ENCODE assay signal across 17 cellular contexts in the genomic region with DNA sequence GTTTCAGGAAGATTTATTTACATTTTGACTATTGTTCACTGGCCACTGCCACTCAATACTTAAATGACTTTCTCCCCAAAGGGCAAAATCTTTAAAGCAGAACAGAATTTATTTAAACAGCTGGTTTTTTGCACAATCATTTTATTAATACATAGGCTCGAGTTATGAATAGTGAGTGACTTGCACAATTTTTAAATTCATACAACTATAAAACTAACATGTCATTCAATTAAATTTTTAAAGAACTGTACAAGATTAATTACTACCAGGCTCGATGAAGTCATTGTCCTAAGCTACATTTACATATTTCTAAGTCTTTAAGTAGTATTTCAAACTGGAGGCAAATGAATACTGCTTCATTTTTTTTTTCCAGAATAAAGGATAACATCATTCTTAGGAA.
DNase-seq lines count a peak whose midpoint lies in the region; ATAC-seq, FAIRE-seq and TF ChIP-seq lines count a peak whose summit lies in the region.
"Had no signal": no experiment of that assay in that cellular context is flagged by ENCODE, and none has a peak within 500 bp of the region (broad histone marks: within the 10 kb centered on the region; RNA-seq: fewer than 3 reads in every experiment).

No MANE protein-coding gene starts in this region.

- H3K4me1 ChIP-seq in HepG2 (ENCODE audit: insufficient read depth, low read length) = no peaks in the 10 kb centered on the region
- H3K4me1 ChIP-seq in right lobe of liver = no peaks in the 10 kb centered on the region
- peaks cover 0 to 14% of the 10 kb centered on the region in 2 donors for H3K4me1 ChIP-seq in ascending aorta
- no peaks in the 10 kb centered on the region for H3K4me1 ChIP-seq in effector memory CD4-positive, alpha-beta T cell (ENCODE audit: control insufficient read depth, insufficient read depth, low read length, poor library complexity, severe bottlenecking)

- no peaks in the 10 kb centered on the region for H4K20me1 ChIP-seq in HepG2 (ENCODE audit: insufficient read depth, low read length)

- H2AFZ ChIP-seq in HepG2 (ENCODE audit: low read length) = no peak overlapping the region
- H2AFZ ChIP-seq: GM23338 had no signal

- no peaks in the 10 kb centered on the region for H3K36me3 ChIP-seq in HepG2 (replicated peaks in 1 of 2; ENCODE audit: control insufficient read depth in 1 of 2, insufficient read depth in 2 of 2, low read length in 2 of 2)
- H3K36me3 ChIP-seq in right lobe of liver = no peaks in the 10 kb centered on the region
- H3K36me3 ChIP-seq in ascending aorta = no peaks in the 10 kb centered on the region
- no peaks in the 10 kb centered on the region for H3K36me3 ChIP-seq in effector memory CD4-positive, alpha-beta T cell (ENCODE audit: control insufficient read depth, insufficient read depth, low read length)

- WGBS in HepG2 (ENCODE audit: low lambda C conversion rate) = 0% methylated on average over 2 of the region's 2 CpGs
- WGBS in right lobe of liver (ENCODE audit: insufficient coverage, low coverage, low lambda C conversion rate, missing lambda C conversion rate) = 8% methylated on average over 2 of the region's 2 CpGs

- H3K9me3 Mint-ChIP-seq in nephron = no peaks in the 10 kb centered on the region
- H3K9me3 Mint-ChIP-seq: GM23338 had no signal

- in situ Hi-C loops in HepG2 (cut with HindIII; ENCODE audit: extremely low pct_ligation_motif_present, low pct_unique_long_range_greater_than_20kb) (no loop called here), ACHN (cut with HindIII; ENCODE audit: low pct_ligation_motif_present, low pct_unique_long_range_greater_than_20kb, low sequenced_read_pairs) (no loop called here)

- H3K4me3 ChIP-seq in HepG2 (replicated peaks in 1 of 3; ENCODE audit: insufficient read depth in 1 of 3, low read depth in 2 of 3, low read length in 3 of 3) = no peak overlapping the region
- H3K4me3 ChIP-seq in right lobe of liver = no peak overlapping the region
- H3K4me3 ChIP-seq in ascending aorta = peak overlapping the region in 1 of 2 donors; percentile 66
- H3K4me3 ChIP-seq in effector memory CD4-positive, alpha-beta T cell (ENCODE audit: insufficient read depth, low read depth, low read length, poor library complexity, severe bottlenecking) = no peak overlapping the region
- H3K4me3 ChIP-seq in coronary artery = no peak overlapping the region
- H3K4me3 ChIP-seq: GM23338 had no signal

- DNase-seq in HepG2 (ENCODE audit: low spot score) = no peak
- no peak for DNase-seq in right lobe of liver
- DNase-seq in ascending aorta (ENCODE audit: low spot score in 2 of 2) = no peak
- DNase-seq in ACHN = no peak
- no peak for DNase-seq in effector memory CD4-positive, alpha-beta T cell
- no peak for DNase-seq in iPS-NIHi7 (ENCODE audit: extremely low spot score)
- DNase-seq in coronary artery (ENCODE audit: low spot score) = no peak
- DNase-seq: CD4-positive, alpha-beta memory T cell; DMS79 treated with DMSO at 0.1 percent for 48 hours; EL had no signal

- POLR2A ChIA-PET in HepG2 (lab: Yijun Ruan, JAX) = no interaction called here

- peak overlapping the region; percentile 85 to 89 (median 89) for H3K27ac Mint-ChIP-seq in nephron
- H3K27ac Mint-ChIP-seq: B cell; CD4-positive, alpha-beta memory T cell; GM23338 had no signal

- FAIRE-seq in HepG2 (lab: Jason Lieb, UNC) = no peak
- FAIRE-seq: G401.6, GM12891 had no signal

- H3K79me2 ChIP-seq in HepG2 (ENCODE audit: insufficient read depth, low read length) = no peaks in the 10 kb centered on the region

- TF ChIP-seq EP300 in HepG2 (IDR thresholded peaks at IDR 0.05; ENCODE audit: low read depth in 2 of 2, low read length in 2 of 2) (no peak), HepG2 (CRISPR knock-in tag; IDR thresholded peaks at IDR 0.05; ENCODE audit: borderline replicate concordance) (no peak)

- ATAC-seq in HepG2 (no peak), right lobe of liver (no peak)
- ATAC-seq: GM23338 had no signal

- no peak overlapping the region for H3K4me2 ChIP-seq in HepG2 (ENCODE audit: low read depth, low read length)

- H3K9me3 ChIP-seq in HepG2 (ENCODE audit: low read length) = no peaks in the 10 kb centered on the region
- H3K9me3 ChIP-seq in right lobe of liver = no peaks in the 10 kb centered on the region
- H3K9me3 ChIP-seq in ascending aorta = no peaks in the 10 kb centered on the region
- no peaks in the 10 kb centered on the region for H3K9me3 ChIP-seq in effector memory CD4-positive, alpha-beta T cell (ENCODE audit: control insufficient read depth, low read length)

- TF ChIP-seq POLR2A in HepG2 (IDR thresholded peaks at IDR 0.05; ENCODE audit: insufficient read depth in 1 of 2, low read depth in 2 of 2, low read length in 2 of 2) (no peak), right lobe of liver (IDR thresholded peaks at IDR 0.05) (no peak)

- H3K27me3 ChIP-seq in HepG2 (ENCODE audit: control insufficient read depth in 1 of 2, insufficient read depth in 2 of 2, low read length in 2 of 2) (peaks cover under 1 to 45% of the 10 kb centered on the region in 2 experiments; a peak in 3 of 5 replicates), right lobe of liver (no peaks in the 10 kb centered on the region), ascending aorta (no peaks in the 10 kb centered on the region)
- H3K27me3 ChIP-seq in effector memory CD4-positive, alpha-beta T cell (replicated peaks; ENCODE audit: control insufficient read depth, insufficient read depth, low read length, poor library complexity, severe bottlenecking) = peaks cover 11% of the 10 kb centered on the region

- TF ChIP-seq CTCF in HepG2 (CRISPR knock-in tag; IDR thresholded peaks at IDR 0.05) = no peak
- no peak for TF ChIP-seq CTCF in right lobe of liver (IDR thresholded peaks at IDR 0.05)
- TF ChIP-seq CTCF in ascending aorta (IDR thresholded peaks at IDR 0.05) = no peak
- TF ChIP-seq CTCF in nephron (IDR thresholded peaks at IDR 0.05; ENCODE audit: unreplicated experiment in 3 of 3) = no peak
- TF ChIP-seq CTCF in coronary artery (IDR thresholded peaks at IDR 0.05) = no peak

- H3K4me1 Mint-ChIP-seq in nephron = peaks cover 61% of the 10 kb centered on the region
- H3K4me1 Mint-ChIP-seq: CD4-positive, alpha-beta memory T cell had no signal

- no peak overlapping the region for H3K27ac ChIP-seq in HepG2 (ENCODE audit: extremely low read length, insufficient read depth, low read length)
- H3K27ac ChIP-seq in right lobe of liver = no peak overlapping the region
- peak overlapping the region; percentile 86 to 90 for H3K27ac ChIP-seq in ascending aorta
- no peak overlapping the region for H3K27ac ChIP-seq in effector memory CD4-positive, alpha-beta T cell (ENCODE audit: insufficient read depth, low read length, poor library complexity, severe bottlenecking)
- peak overlapping the region in 1 of 2 donors; percentile 71 for H3K27ac ChIP-seq in coronary artery
- H3K27ac ChIP-seq: 22Rv1, C4-2B had no signal

- no TSS peak for BruUV-seq in HepG2 (replicated peaks; lab: Mats Ljungman, UMichigan)

- peaks cover 57% of the 10 kb centered on the region for H3K27me3 Mint-ChIP-seq in nephron (ENCODE audit: low read depth)

- intact Hi-C loops in HepG2 (cut with micrococcal nuclease; ENCODE audit: unreplicated experiment) = no loop called here
- intact Hi-C loops in right lobe of liver (cut with DNase I) = loop anchor here (10.0 kb wide), 2 partner anchors 213 to 487 kb away; a partner anchor contains a TSS
- intact Hi-C loops in ascending aorta (cut with DNase I) = loop anchor here (2.0 to 5.0 kb wide), 5 partner anchors 129 to 399 kb away; no protein-coding TSS in a partner anchor

- no peak overlapping the region for H3K9ac ChIP-seq in HepG2 (ENCODE audit: insufficient read depth, low read depth, low read length)

- H3K4me3 Mint-ChIP-seq in nephron = peak overlapping the region in 2 of 3 experiments; percentile 15 to 63
- H3K4me3 Mint-ChIP-seq: B cell; CD4-positive, alpha-beta memory T cell; GM23338 had no signal

- CTCF ChIA-PET in HepG2 (lab: Yijun Ruan, JAX; ENCODE audit: low intra/inter-chr PET ratio, low total read pairs) = interaction anchor here (6.8 kb wide), 1 partner anchor 497 kb away, joined by 86 read pairs; a partner anchor contains a TSS

- no peak for TF ChIP-seq RAD21 in HepG2 (CRISPR knock-in tag; IDR thresholded peaks at IDR 0.05)

- H3K36me3 Mint-ChIP-seq in nephron (ENCODE audit: low read depth) = no peaks in the 10 kb centered on the region
- H3K36me3 Mint-ChIP-seq: CD4-positive, alpha-beta memory T cell had no signal

TF ChIP-seq in HepG2, 621 proteins besides CTCF, POLR2A, EP300 and RAD21:
- TF ChIP-seq HOXA5 (CRISPR knock-in tag; IDR thresholded peaks at IDR 0.05) = no peak
- TF ChIP-seq, protein P1, sequence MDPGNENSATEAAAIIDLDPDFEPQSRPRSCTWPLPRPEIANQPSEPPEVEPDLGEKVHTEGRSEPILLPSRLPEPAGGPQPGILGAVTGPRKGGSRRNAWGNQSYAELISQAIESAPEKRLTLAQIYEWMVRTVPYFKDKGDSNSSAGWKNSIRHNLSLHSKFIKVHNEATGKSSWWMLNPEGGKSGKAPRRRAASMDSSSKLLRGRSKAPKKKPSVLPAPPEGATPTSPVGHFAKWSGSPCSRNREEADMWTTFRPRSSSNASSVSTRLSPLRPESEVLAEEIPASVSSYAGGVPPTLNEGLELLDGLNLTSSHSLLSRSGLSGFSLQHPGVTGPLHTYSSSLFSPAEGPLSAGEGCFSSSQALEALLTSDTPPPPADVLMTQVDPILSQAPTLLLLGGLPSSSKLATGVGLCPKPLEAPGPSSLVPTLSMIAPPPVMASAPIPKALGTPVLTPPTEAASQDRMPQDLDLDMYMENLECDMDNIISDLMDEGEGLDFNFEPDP (CRISPR knock-in tag; conservative IDR thresholded peaks at IDR 0.05) = no peak
- TF ChIP-seq WIZ (CRISPR knock-in tag; IDR thresholded peaks at IDR 0.05) = no peak
- TF ChIP-seq NFE2L2 (IDR thresholded peaks at IDR 0.05; ENCODE audit: low read length) = 0 out of 2 replicates have a peak, but pooled peaks have one; percentile 33

Comparison
In these comparisons a context has a peak if more than half of its experiments do, and no peak if none do; other contexts are left out.
1. H3K27ac ChIP-seq: peak in ascending aorta (2 of 2); none in HepG2 (single experiment), right lobe of liver (0 of 3) and effector memory CD4-positive, alpha-beta T cell (single experiment).